24 cellular contexts compared by ENCODE assay signal in the genomic region with DNA sequence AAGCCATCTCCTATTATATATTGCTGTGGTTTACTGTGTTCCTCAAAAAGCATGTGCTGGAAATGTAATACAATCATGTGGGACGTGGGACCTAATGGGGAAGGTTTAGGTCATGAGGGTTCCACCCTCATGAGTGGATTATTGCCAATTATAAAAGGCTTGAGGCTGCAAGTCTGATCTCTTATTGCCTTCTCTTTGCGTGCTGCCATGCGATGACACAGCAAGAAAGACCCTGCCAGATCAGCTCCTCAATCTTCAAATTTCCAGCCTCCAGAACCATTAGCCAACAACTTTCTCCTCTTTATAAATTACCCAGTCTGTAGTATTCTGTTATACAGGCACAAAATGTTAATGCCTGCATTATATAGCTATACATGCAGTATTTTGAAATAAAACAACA. TPM values are rescaled to one million over a fixed set of nuclear protein-coding genes. Genes with fewer than 3 reads are reported as not detected.
"Had no signal": no experiment of that assay in that cellular context is flagged by ENCODE, and none has a peak within 500 bp of the region (broad histone marks: within the 10 kb centered on the region; RNA-seq: fewer than 3 reads in every experiment).

No MANE protein-coding gene starts in this region.

- H3K4me3 Mint-ChIP-seq: naive B cell; nephron; stimulated activated memory B cell treated with anti-CD40 and anti-IgM and Interleukin-4, amounts not matched to agents 10 μg/mL and 1 μg/mL and 100 μg/mL, for 72 hours; stimulated activated naive CD8-positive, alpha-beta T cell treated with anti-CD3 and anti-CD28 coated beads, Interleukin-15, amount 100 ng/mL, for 72 hours had no signal

- H3K27me3 Mint-ChIP-seq: stimulated activated memory B cell treated with anti-CD40 and anti-IgM and Interleukin-4, amounts not matched to agents 10 μg/mL and 1 μg/mL and 100 μg/mL, for 72 hours had no signal

- ATAC-seq: heart left ventricle; left colon; psoas muscle; sciatic nerve; stimulated activated memory B cell treated with anti-CD40 and anti-IgM and Interleukin-4, amounts not matched to agents 10 μg/mL and 1 μg/mL and 100 μg/mL, for 72 hours; stimulated activated naive CD8-positive, alpha-beta T cell treated with anti-CD3 and anti-CD28 coated beads, Interleukin-15, amount 100 ng/mL, for 72 hours had no signal

- H3K4me3 ChIP-seq: dorsolateral prefrontal cortex, heart left ventricle, psoas muscle, spleen, testis, tibial nerve had no signal

- H3K27ac Mint-ChIP-seq: naive B cell; nephron; stimulated activated memory B cell treated with anti-CD40 and anti-IgM and Interleukin-4, amounts not matched to agents 10 μg/mL and 1 μg/mL and 100 μg/mL, for 72 hours; stimulated activated naive CD8-positive, alpha-beta T cell treated with anti-CD3 and anti-CD28 coated beads, Interleukin-15, amount 100 ng/mL, for 72 hours had no signal

- H3K36me3 ChIP-seq: heart left ventricle, spleen, tibial nerve had no signal

- H3K27ac ChIP-seq: dorsolateral prefrontal cortex, psoas muscle, spleen, testis, tibial nerve had no signal

- H3K9me3 ChIP-seq: testis had no signal

- H3K36me3 Mint-ChIP-seq: naive B cell; stimulated activated memory B cell treated with anti-CD40 and anti-IgM and Interleukin-4, amounts not matched to agents 10 μg/mL and 1 μg/mL and 100 μg/mL, for 72 hours had no signal

- DNase-seq: cortex of kidney; dorsolateral prefrontal cortex; effector CD8-positive, alpha-beta T cell; heart left ventricle; hippocampal formation; left colon; naive B cell; psoas muscle; spleen; stimulated activated CD4-positive, alpha-beta T cell treated with anti-CD3 and anti-CD28 coated beads, Interleukin-15, amount 100 ng/mL, for 24 hours; stimulated activated CD4-positive, alpha-beta T cell treated with anti-CD3 and anti-CD28 coated beads, Interleukin-1b, Interleukin-23, amount 100 ng/mL, for 48 hours; stimulated activated CD4-positive, alpha-beta T cell treated with anti-CD3 and anti-CD28 coated beads, Interleukin-4, amount 100 ng/mL, for 24 hours; stimulated activated naive CD8-positive, alpha-beta T cell treated with anti-CD3 and anti-CD28 coated beads, Interleukin-15, amount 100 ng/mL, for 72 hours; testis had no signal

- H3K4me1 Mint-ChIP-seq: naive B cell; nephron; stimulated activated memory B cell treated with anti-CD40 and anti-IgM and Interleukin-4, amounts not matched to agents 10 μg/mL and 1 μg/mL and 100 μg/mL, for 72 hours; stimulated activated naive CD8-positive, alpha-beta T cell treated with anti-CD3 and anti-CD28 coated beads, Interleukin-15, amount 100 ng/mL, for 72 hours had no signal

- H3K27me3 ChIP-seq: dorsolateral prefrontal cortex, spleen, testis, tibial nerve had no signal

- H3K4me1 ChIP-seq: heart left ventricle, psoas muscle, spleen, testis, tibial nerve had no signal

RNA-seq across cellular contexts. Expression of a gene that starts 45.4 kb away (rescaled TPM):
- total RNA-seq: fibroblast of lung, glomerular endothelial cell, kidney epithelial cell, left colon, lung microvascular endothelial cell, osteoblast, psoas muscle, sciatic nerve, spleen, subcutaneous adipose tissue, tibial nerve had no signal
